Comparison of ENCODE assay signal across 11 cellular contexts in the genomic region with DNA sequence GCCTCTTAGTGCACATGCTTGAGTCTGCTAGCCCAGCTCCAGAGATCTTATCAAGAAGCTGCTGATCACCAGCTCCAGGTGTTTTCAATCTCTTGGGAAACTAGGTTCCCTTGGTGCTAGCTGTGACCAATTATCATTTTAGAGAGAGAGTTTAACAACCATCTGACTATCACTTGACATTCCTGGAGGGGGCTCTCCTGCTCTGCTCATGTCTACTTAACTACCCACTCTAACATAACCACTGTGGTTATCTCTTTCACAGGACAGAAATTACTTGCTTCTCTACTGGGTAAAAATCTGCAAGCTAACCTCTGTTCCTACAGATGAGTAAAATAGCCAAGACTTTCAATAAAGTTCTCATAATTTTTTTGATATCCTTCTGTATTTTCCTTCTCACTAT.
DNase-seq lines count a peak whose midpoint lies in the region; ATAC-seq, FAIRE-seq and TF ChIP-seq lines count a peak whose summit lies in the region.
"Had no signal": no experiment of that assay in that cellular context is flagged by ENCODE, and none has a peak within 500 bp of the region (broad histone marks: within the 10 kb centered on the region; RNA-seq: fewer than 3 reads in every experiment).

No MANE protein-coding gene starts in this region.

- DNase-seq in DMS53 treated with DMSO at 0.1 percent for 48 hours (lab: John Stamatoyannopoulos, UW; ENCODE audit: unreplicated experiment) (peak; percentile 26), NAMALWA (ENCODE audit: low spot score) (peak; percentile 28), endothelial cell of umbilical vein (ENCODE audit: low read depth, low spot score) (no peak), NCI-H2081 treated with DMSO at 0.1 percent for 48 hours (lab: John Stamatoyannopoulos, UW) (no peak), GM19239 (ENCODE audit: insufficient read length, low spot score) (no peak)
- no peak for DNase-seq in activated T-helper 1 cell treated with anti-CD3 and anti-CD28 coated beads, Interleukin-12 subunit alpha, Interleukin-12 subunit beta, Interleukin-2, Interleukin-4 antibody, amounts not matched to agents 30 ng/mL and 10 ng/mL and 1 ng/mL, durations not matched to agents 14 hours and 24 hours and 36 hours (ENCODE audit: low spot score)
- DNase-seq: GF-D8, glutamatergic neuron, MV-4-11 had no signal

- H4K20me1 ChIP-seq in endothelial cell of umbilical vein (replicated peaks; ENCODE audit: control insufficient read depth, extremely low read depth, insufficient read depth, low read length): no peaks in the 10 kb centered on the region

- TF ChIP-seq POLR2A in endothelial cell of umbilical vein (IDR thresholded peaks at IDR 0.05; ENCODE audit: low read depth, low read length): no peak

- H3K27me3 Mint-ChIP-seq in activated T-helper 1 cell treated with anti-CD3 and anti-CD28 coated beads, Interleukin-12 subunit alpha, Interleukin-12 subunit beta, Interleukin-2, Interleukin-4 antibody, amounts not matched to agents 30 ng/mL and 10 ng/mL and 1 ng/mL, durations not matched to agents 14 hours and 24 hours and 36 hours (ENCODE audit: insufficient read depth): no peaks in the 10 kb centered on the region

- no peak overlapping the region for H3K27ac ChIP-seq in endothelial cell of umbilical vein (ENCODE audit: insufficient read depth, low read depth, low read length)

- ATAC-seq in GM18870 (IDR thresholded peaks at IDR 0.05; ENCODE audit: unreplicated experiment): peak; percentile 50
- ATAC-seq in HG03469 (IDR thresholded peaks at IDR 0.05; ENCODE audit: unreplicated experiment): no peak

- no peaks in the 10 kb centered on the region for H3K27me3 ChIP-seq in endothelial cell of umbilical vein (ENCODE audit: control insufficient read depth in 2 of 2, insufficient read depth in 2 of 2, low read length in 2 of 2)

- dilution Hi-C loops in endothelial cell of umbilical vein (cut with MboI; ENCODE audit: extremely low pct_ligation_motif_present, low sequenced_read_pairs): no loop called here

- POLR2A ChIA-PET in endothelial cell of umbilical vein (lab: Charles Lee): no interaction called here

- no peaks in the 10 kb centered on the region for H3K79me2 ChIP-seq in endothelial cell of umbilical vein (ENCODE audit: control insufficient read depth, insufficient read depth, low read length)

- no TSS peak for BruUV-seq in endothelial cell of umbilical vein (replicated peaks; lab: Mats Ljungman, UMichigan)

- no peaks in the 10 kb centered on the region for H3K9me3 Mint-ChIP-seq in activated T-helper 1 cell treated with anti-CD3 and anti-CD28 coated beads, Interleukin-12 subunit alpha, Interleukin-12 subunit beta, Interleukin-2, Interleukin-4 antibody, amounts not matched to agents 30 ng/mL and 10 ng/mL and 1 ng/mL, durations not matched to agents 14 hours and 24 hours and 36 hours

- H3K36me3 ChIP-seq in endothelial cell of umbilical vein (ENCODE audit: control insufficient read depth in 2 of 2, extremely low read depth in 1 of 2, insufficient read depth in 2 of 2, low read length in 2 of 2): no peaks in the 10 kb centered on the region

- H3K36me3 Mint-ChIP-seq in activated T-helper 1 cell treated with anti-CD3 and anti-CD28 coated beads, Interleukin-12 subunit alpha, Interleukin-12 subunit beta, Interleukin-2, Interleukin-4 antibody, amounts not matched to agents 30 ng/mL and 10 ng/mL and 1 ng/mL, durations not matched to agents 14 hours and 24 hours and 36 hours (ENCODE audit: low read depth): no peaks in the 10 kb centered on the region

- FAIRE-seq in endothelial cell of umbilical vein (lab: Jason Lieb, UNC): peak; percentile 24
- FAIRE-seq in GM19239 (lab: Jason Lieb, UNC): no peak

- no peak overlapping the region for H3K27ac Mint-ChIP-seq in activated T-helper 1 cell treated with anti-CD3 and anti-CD28 coated beads, Interleukin-12 subunit alpha, Interleukin-12 subunit beta, Interleukin-2, Interleukin-4 antibody, amounts not matched to agents 30 ng/mL and 10 ng/mL and 1 ng/mL, durations not matched to agents 14 hours and 24 hours and 36 hours

- no peak overlapping the region for H2AFZ ChIP-seq in endothelial cell of umbilical vein (ENCODE audit: low read depth, low read length)

- CTCF ChIA-PET in endothelial cell of umbilical vein (lab: Charles Lee): no interaction called here

- H3K4me1 ChIP-seq in endothelial cell of umbilical vein (ENCODE audit: control insufficient read depth, extremely low read depth, insufficient read depth, low read length): no peaks in the 10 kb centered on the region

- no peak overlapping the region for H3K4me3 Mint-ChIP-seq in activated T-helper 1 cell treated with anti-CD3 and anti-CD28 coated beads, Interleukin-12 subunit alpha, Interleukin-12 subunit beta, Interleukin-2, Interleukin-4 antibody, amounts not matched to agents 30 ng/mL and 10 ng/mL and 1 ng/mL, durations not matched to agents 14 hours and 24 hours and 36 hours

- intact Hi-C loops in endothelial cell of umbilical vein (cut with micrococcal nuclease): loop anchor here (5.0 kb wide), 1 partner anchor 253 kb away; no protein-coding TSS in a partner anchor
- intact Hi-C loops in activated T-helper 1 cell treated with anti-CD3 and anti-CD28 coated beads, Interleukin-12 subunit alpha, Interleukin-12 subunit beta, Interleukin-2, Interleukin-4 antibody, amounts not matched to agents 30 ng/mL and 10 ng/mL and 1 ng/mL, durations not matched to agents 14 hours and 24 hours and 36 hours (cut with micrococcal nuclease): loop anchor here (1.0 kb wide), 1 partner anchor 253 kb away; no protein-coding TSS in a partner anchor

- H3K9ac ChIP-seq in endothelial cell of umbilical vein (replicated peaks; ENCODE audit: extremely low read depth, insufficient read depth, low read length): no peak overlapping the region

- no peaks in the 10 kb centered on the region for H3K4me1 Mint-ChIP-seq in activated T-helper 1 cell treated with anti-CD3 and anti-CD28 coated beads, Interleukin-12 subunit alpha, Interleukin-12 subunit beta, Interleukin-2, Interleukin-4 antibody, amounts not matched to agents 30 ng/mL and 10 ng/mL and 1 ng/mL, durations not matched to agents 14 hours and 24 hours and 36 hours (ENCODE audit: low read depth)

- H3K9me1 ChIP-seq in endothelial cell of umbilical vein (replicated peaks; ENCODE audit: control insufficient read depth, extremely low read depth, insufficient read depth, low read length): no peaks in the 10 kb centered on the region

- H3K9me3 ChIP-seq in endothelial cell of umbilical vein (replicated peaks; ENCODE audit: control insufficient read depth, insufficient read depth, low read length): no peaks in the 10 kb centered on the region

- no peak overlapping the region for H3K4me2 ChIP-seq in endothelial cell of umbilical vein (ENCODE audit: insufficient read depth, low read length)

- no peak overlapping the region for H3K4me3 ChIP-seq in endothelial cell of umbilical vein (replicated peaks in 1 of 3; ENCODE audit: insufficient read depth in 1 of 3, low read depth in 1 of 3, low read length in 3 of 3)

- TF ChIP-seq CTCF in endothelial cell of umbilical vein (IDR thresholded peaks at IDR 0.05; ENCODE audit: extremely low read depth in 1 of 2, insufficient read depth in 1 of 2, low read depth in 1 of 2, low read length in 2 of 2): no peak

TF ChIP-seq in endothelial cell of umbilical vein, 7 proteins besides CTCF, POLR2A, EP300 and RAD21:
- no peak for TF ChIP-seq POLR2AphosphoS5 (IDR thresholded peaks at IDR 0.05; ENCODE audit: insufficient read depth, low read depth, low read length)
- TF ChIP-seq FOS (IDR thresholded peaks at IDR 0.05; ENCODE audit: borderline replicate concordance, insufficient read depth, low read length): no peak
- TF ChIP-seq JUN (IDR thresholded peaks at IDR 0.05; ENCODE audit: borderline replicate concordance, insufficient read depth, insufficient read length, low read depth): no peak
- TF ChIP-seq, protein P1, sequence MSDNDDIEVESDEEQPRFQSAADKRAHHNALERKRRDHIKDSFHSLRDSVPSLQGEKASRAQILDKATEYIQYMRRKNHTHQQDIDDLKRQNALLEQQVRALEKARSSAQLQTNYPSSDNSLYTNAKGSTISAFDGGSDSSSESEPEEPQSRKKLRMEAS (IDR thresholded peaks at IDR 0.05; ENCODE audit: insufficient read depth, insufficient read length): no peak
- no peak for TF ChIP-seq GATA2 (IDR thresholded peaks at IDR 0.05; ENCODE audit: insufficient read depth, insufficient read length, low read depth, low read length)
- TF ChIP-seq MYC (IDR thresholded peaks at IDR 0.05; ENCODE audit: low read depth, low read length): no peak
- no peak for TF ChIP-seq EZH2 (IDR thresholded peaks at IDR 0.05; ENCODE audit: borderline replicate concordance, low read depth, low read length, severe bottlenecking)

Comparison
In these comparisons a context has a peak if more than half of its experiments do, and no peak if none do; other contexts are left out.
1. DNase-seq: peak in DMS53 treated with DMSO at 0.1 percent for 48 hours (single experiment) and NAMALWA (single experiment); none in endothelial cell of umbilical vein (single experiment), NCI-H2081 treated with DMSO at 0.1 percent for 48 hours (single experiment), activated T-helper 1 cell treated with anti-CD3 and anti-CD28 coated beads, Interleukin-12 subunit alpha, Interleukin-12 subunit beta, Interleukin-2, Interleukin-4 antibody, amounts not matched to agents 30 ng/mL and 10 ng/mL and 1 ng/mL, durations not matched to agents 14 hours and 24 hours and 36 hours (single experiment) and GM19239 (single experiment).